In the genomic region with DNA sequence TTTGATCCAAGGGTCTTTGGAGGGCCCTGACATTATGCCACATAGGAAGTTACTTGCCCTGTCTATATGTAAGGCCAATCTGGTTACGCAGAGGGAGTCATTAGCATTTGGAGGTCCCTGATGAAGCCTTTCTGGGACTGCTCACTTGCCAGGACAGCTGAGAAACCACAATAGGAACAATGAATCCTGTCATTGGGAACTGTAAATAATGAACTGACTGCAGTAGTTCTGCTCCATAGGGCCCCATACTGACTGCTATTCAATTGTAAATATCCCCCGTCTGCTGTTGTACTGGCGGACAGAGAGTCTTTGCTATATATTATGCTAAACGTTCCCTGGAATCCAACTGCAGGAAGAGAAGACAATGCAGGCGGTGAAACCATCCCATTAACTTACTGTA, we compare ENCODE assay signal across 16 cellular contexts.
DNase-seq lines count a peak whose midpoint lies in the region; ATAC-seq and TF ChIP-seq lines count a peak whose summit lies in the region.
"Had no signal": no experiment of that assay in that cellular context is flagged by ENCODE, and none has a peak within 500 bp of the region (broad histone marks: within the 10 kb centered on the region; RNA-seq: fewer than 3 reads in every experiment).

No MANE protein-coding gene starts in this region.

- no peaks in the 10 kb centered on the region for H3K79me2 ChIP-seq in GM23338 (replicated peaks; ENCODE audit: insufficient read depth)

- no peak for TF ChIP-seq CTCF in GM23338 (conservative IDR thresholded peaks at IDR 0.05; ENCODE audit: low read depth in 2 of 2)

- H3K9me3 Mint-ChIP-seq in GM23338: no peaks in the 10 kb centered on the region; the same call in 2 of the 3 replicates
- no peaks in the 10 kb centered on the region for H3K9me3 Mint-ChIP-seq in activated CD4-positive, alpha-beta T cell treated with anti-CD3 and anti-CD28 coated beads, Interleukin-2, amount 10 ng/mL, durations not matched to agents 7 days and 5 days
- peaks cover 6% of the 10 kb centered on the region for H3K9me3 Mint-ChIP-seq in activated CD8-positive, alpha-beta T cell treated with anti-CD3 and anti-CD28 coated beads, Interleukin-2, amount 10 ng/mL, durations not matched to agents 7 days and 5 days (ENCODE audit: insufficient read depth)
- H3K9me3 Mint-ChIP-seq: CD8-positive, alpha-beta T cell had no signal

- H3K4me1 ChIP-seq in GM23338 (ENCODE audit: insufficient read depth): peaks cover 21% of the 10 kb centered on the region

- H3K36me3 Mint-ChIP-seq in GM23338 (ENCODE audit: low read depth): no peaks in the 10 kb centered on the region
- no peaks in the 10 kb centered on the region for H3K36me3 Mint-ChIP-seq in activated CD4-positive, alpha-beta T cell treated with anti-CD3 and anti-CD28 coated beads, Interleukin-2, amount 10 ng/mL, durations not matched to agents 7 days and 5 days (ENCODE audit: low read depth)
- H3K36me3 Mint-ChIP-seq in activated CD8-positive, alpha-beta T cell treated with anti-CD3 and anti-CD28 coated beads, Interleukin-2, amount 10 ng/mL, durations not matched to agents 7 days and 5 days (ENCODE audit: low read depth): no peaks in the 10 kb centered on the region
- H3K36me3 Mint-ChIP-seq: CD8-positive, alpha-beta T cell had no signal

- H3K27me3 ChIP-seq in GM23338 (ENCODE audit: insufficient read depth): no peaks in the 10 kb centered on the region

- H3K4me2 ChIP-seq in GM23338: peak overlapping the region; percentile 52; the same call in 1 of the 2 replicates

- H3K27ac Mint-ChIP-seq in GM23338: no peak overlapping the region
- no peak overlapping the region for H3K27ac Mint-ChIP-seq in activated CD4-positive, alpha-beta T cell treated with anti-CD3 and anti-CD28 coated beads, Interleukin-2, amount 10 ng/mL, durations not matched to agents 7 days and 5 days
- H3K27ac Mint-ChIP-seq in activated CD8-positive, alpha-beta T cell treated with anti-CD3 and anti-CD28 coated beads, Interleukin-2, amount 10 ng/mL, durations not matched to agents 7 days and 5 days: no peak overlapping the region
- H3K27ac Mint-ChIP-seq: CD8-positive, alpha-beta T cell had no signal

- no peak overlapping the region; the same call in 1 of the 2 replicates for H2AFZ ChIP-seq in GM23338

- CTCF ChIA-PET in activated CD4-positive, alpha-beta T cell treated with anti-CD3 and anti-CD28 coated beads, Interleukin-2, amount 10 ng/mL, durations not matched to agents 7 days and 5 days (lab: Charles Lee): no interaction called here
- CTCF ChIA-PET in activated CD8-positive, alpha-beta T cell treated with anti-CD3 and anti-CD28 coated beads, Interleukin-2, amount 10 ng/mL, durations not matched to agents 7 days and 5 days (lab: Charles Lee): no interaction called here

- ATAC-seq in GM23338: peak; percentile 67
- ATAC-seq in HG02981 (IDR thresholded peaks at IDR 0.05; ENCODE audit: unreplicated experiment): no peak
- no peak for ATAC-seq in GM18498 (IDR thresholded peaks at IDR 0.05; ENCODE audit: unreplicated experiment)
- no peak for ATAC-seq in activated CD8-positive, alpha-beta T cell treated with anti-CD3 and anti-CD28 coated beads, Interleukin-2, amount 10 ng/mL, durations not matched to agents 7 days and 5 days
- ATAC-seq: CD8-positive, alpha-beta T cell; PC-3 had no signal

- H3K4me3 Mint-ChIP-seq in GM23338: no peak overlapping the region
- H3K4me3 Mint-ChIP-seq in activated CD4-positive, alpha-beta T cell treated with anti-CD3 and anti-CD28 coated beads, Interleukin-2, amount 10 ng/mL, durations not matched to agents 7 days and 5 days: no peak overlapping the region
- H3K4me3 Mint-ChIP-seq in activated CD8-positive, alpha-beta T cell treated with anti-CD3 and anti-CD28 coated beads, Interleukin-2, amount 10 ng/mL, durations not matched to agents 7 days and 5 days: no peak overlapping the region
- H3K4me3 Mint-ChIP-seq: CD8-positive, alpha-beta T cell had no signal

- H3F3A ChIP-seq in GM23338 (replicated peaks; ENCODE audit: low read depth): no peaks in the 10 kb centered on the region

- DNase-seq in GM23338 (ENCODE audit: low spot score): peak; percentile 15
- peak; percentile 61 for DNase-seq in NCI-H748 (lab: John Stamatoyannopoulos, UW; ENCODE audit: unreplicated experiment)
- DNase-seq in iPS-NIHi11 (ENCODE audit: low spot score): peak; percentile 16
- DNase-seq in activated CD4-positive, alpha-beta T cell treated with anti-CD3 and anti-CD28 coated beads, Interleukin-2, amount 10 ng/mL, durations not matched to agents 7 days and 5 days: no peak
- no peak for DNase-seq in activated CD8-positive, alpha-beta T cell treated with anti-CD3 and anti-CD28 coated beads, Interleukin-2, amount 10 ng/mL, durations not matched to agents 7 days and 5 days
- DNase-seq: ACHN; C1 segment of cervical spinal cord; CD8-positive, alpha-beta T cell; DND-41; NCI-H1105; NCI-H1694 treated with DMSO at 0.1 percent for 48 hours; NCI-H510A; PC-3; Right ventricle myocardium superior had no signal

- H3K27me3 Mint-ChIP-seq in GM23338 (ENCODE audit: insufficient read depth, low read depth, poor library complexity): peaks cover 4% of the 10 kb centered on the region
- H3K27me3 Mint-ChIP-seq in activated CD4-positive, alpha-beta T cell treated with anti-CD3 and anti-CD28 coated beads, Interleukin-2, amount 10 ng/mL, durations not matched to agents 7 days and 5 days: no peaks in the 10 kb centered on the region
- H3K27me3 Mint-ChIP-seq in activated CD8-positive, alpha-beta T cell treated with anti-CD3 and anti-CD28 coated beads, Interleukin-2, amount 10 ng/mL, durations not matched to agents 7 days and 5 days (ENCODE audit: low read depth): no peaks in the 10 kb centered on the region

- POLR2A ChIA-PET in activated CD4-positive, alpha-beta T cell treated with anti-CD3 and anti-CD28 coated beads, Interleukin-2, amount 10 ng/mL, durations not matched to agents 7 days and 5 days (lab: Charles Lee): no interaction called here
- POLR2A ChIA-PET in activated CD8-positive, alpha-beta T cell treated with anti-CD3 and anti-CD28 coated beads, Interleukin-2, amount 10 ng/mL, durations not matched to agents 7 days and 5 days (lab: Charles Lee): no interaction called here

- H3K36me3 ChIP-seq in GM23338 (ENCODE audit: insufficient read depth): no peaks in the 10 kb centered on the region

- no peak overlapping the region for H3K27ac ChIP-seq in GM23338 (ENCODE audit: low read depth)

- H3K4me1 Mint-ChIP-seq in GM23338: peaks cover 26% of the 10 kb centered on the region
- no peaks in the 10 kb centered on the region for H3K4me1 Mint-ChIP-seq in activated CD4-positive, alpha-beta T cell treated with anti-CD3 and anti-CD28 coated beads, Interleukin-2, amount 10 ng/mL, durations not matched to agents 7 days and 5 days
- H3K4me1 Mint-ChIP-seq in activated CD8-positive, alpha-beta T cell treated with anti-CD3 and anti-CD28 coated beads, Interleukin-2, amount 10 ng/mL, durations not matched to agents 7 days and 5 days (ENCODE audit: low read depth): no peaks in the 10 kb centered on the region

- H3K9me2 ChIP-seq in GM23338 (ENCODE audit: insufficient read depth): peaks cover 30% of the 10 kb centered on the region

- no peak overlapping the region for H3K4me3 ChIP-seq in GM23338

- H4K20me1 ChIP-seq in GM23338 (replicated peaks; ENCODE audit: insufficient read depth): no peaks in the 10 kb centered on the region

Comparison
In these comparisons a context has a peak if more than half of its experiments do, and no peak if none do; other contexts are left out.
1. DNase-seq: peak in GM23338 (single experiment), NCI-H748 (single experiment) and iPS-NIHi11 (single experiment); none in activated CD4-positive, alpha-beta T cell treated with anti-CD3 and anti-CD28 coated beads, Interleukin-2, amount 10 ng/mL, durations not matched to agents 7 days and 5 days (single experiment) and activated CD8-positive, alpha-beta T cell treated with anti-CD3 and anti-CD28 coated beads, Interleukin-2, amount 10 ng/mL, durations not matched to agents 7 days and 5 days (single experiment).